Comparison of ENCODE assay signal across 8 cellular contexts in the genomic region with DNA sequence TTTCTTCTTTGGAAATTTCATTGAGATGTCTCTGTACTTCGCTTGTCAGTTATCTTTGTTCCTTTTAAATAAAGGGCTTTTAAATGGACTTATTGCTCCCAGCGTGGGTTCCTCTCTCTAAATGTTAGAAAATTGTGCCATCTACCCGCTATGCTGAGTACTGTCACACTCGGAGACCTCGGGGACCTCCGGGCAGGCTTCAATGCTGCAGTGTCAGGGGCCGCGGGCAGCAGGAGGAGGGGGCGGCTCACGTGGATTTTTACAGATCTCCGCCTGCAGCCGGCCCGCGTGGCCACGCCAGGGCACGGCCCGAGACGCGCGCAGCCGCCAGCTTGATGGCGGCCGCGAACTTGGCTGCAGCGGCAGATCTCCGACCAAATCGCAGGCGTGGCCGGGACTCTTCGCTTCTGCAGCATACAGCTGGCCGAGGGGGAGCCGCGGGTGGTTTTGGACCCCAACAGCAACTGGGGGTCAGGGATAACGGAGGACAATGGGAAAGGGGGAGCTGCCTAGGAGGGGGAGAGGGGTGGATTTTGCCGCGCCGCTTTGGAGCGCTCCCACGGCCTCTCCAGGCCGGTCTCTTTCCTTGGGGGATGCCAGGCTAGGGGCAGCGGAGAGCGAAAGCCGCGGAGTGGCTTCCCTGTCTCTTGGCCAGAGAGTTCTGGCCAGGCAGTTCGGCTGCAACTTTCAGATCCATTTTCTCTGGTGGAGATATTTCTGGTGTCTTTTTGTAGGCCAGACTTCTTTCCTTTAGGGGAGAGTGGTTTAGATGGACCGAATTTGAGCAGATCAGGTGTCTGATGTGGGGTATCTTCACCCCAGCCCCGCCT. TPM values are rescaled to one million over a fixed set of nuclear protein-coding genes. Genes with fewer than 3 reads are reported as not detected.
DNase-seq lines count a peak whose midpoint lies in the region; FAIRE-seq and TF ChIP-seq lines count a peak whose summit lies in the region.

No MANE protein-coding gene starts in this region.

- intact Hi-C loops in sigmoid colon (cut with DNase I), result loop anchor here (5.0 kb wide), 2 partner anchors 1068 to 1083 kb away; no protein-coding TSS in a partner anchor

- H3K9me3 ChIP-seq in H9 (ENCODE audit: control insufficient read depth, low read depth, low read length), result no peaks in the 10 kb centered on the region
- no peaks in the 10 kb centered on the region for H3K9me3 ChIP-seq in sigmoid colon

- FAIRE-seq in GM19239 (lab: Jason Lieb, UNC), result no peak

- peak; percentile 73 for TF ChIP-seq CTCF in H9 (conservative IDR thresholded peaks at IDR 0.05)
- TF ChIP-seq CTCF in sigmoid colon (IDR thresholded peaks at IDR 0.05), result peak; percentile 41 to 59 (median 50)

- no peak overlapping the region for H2BK20ac ChIP-seq in H9 (ENCODE audit: low read depth, low read length, poor library complexity, severe bottlenecking)

- H2AFZ ChIP-seq in H9 (ENCODE audit: low read length), result no peak overlapping the region

- no peak overlapping the region for H3T11ph ChIP-seq in H9 (ENCODE audit: low read length)

- no peaks in the 10 kb centered on the region for H3K36me3 ChIP-seq in sigmoid colon

- no peak for TF ChIP-seq POLR2A in sigmoid colon (IDR thresholded peaks at IDR 0.05)

- H3K4me2 ChIP-seq in H9 (ENCODE audit: insufficient read depth, insufficient read length, low read length), result peak overlapping the region; percentile 30

- no peak overlapping the region for H3K27ac Mint-ChIP-seq in H9

- no peak overlapping the region for H3K9ac ChIP-seq in H9 (ENCODE audit: extremely low read depth, insufficient read length, low read length)

- no peaks in the 10 kb centered on the region for H4K20me1 ChIP-seq in H9 (ENCODE audit: control insufficient read depth, insufficient read depth, insufficient read length)

- H3K27me3 Mint-ChIP-seq in H9 (ENCODE audit: low read depth), result peaks cover under 1% of the 10 kb centered on the region; the same call in 1 of the 2 replicates

- H3K23me2 ChIP-seq in H9 (ENCODE audit: insufficient read length, low read depth, low read length, poor library complexity, severe bottlenecking), result peaks cover 12% of the 10 kb centered on the region

- H3K4me3 ChIP-seq in sigmoid colon, result peak overlapping the region; percentile 36 to 56 (median 51)

- no peaks in the 10 kb centered on the region; a peak in 1 of 7 replicates for H3K36me3 Mint-ChIP-seq in H9 (ENCODE audit: insufficient read depth in 1 of 3, low read depth in 3 of 3)

- peaks cover 0 to 16% of the 10 kb centered on the region in 2 experiments; a peak in 3 of 5 replicates for H3K9me3 Mint-ChIP-seq in H9

- no peaks in the 10 kb centered on the region for H3K79me2 ChIP-seq in H9 (ENCODE audit: insufficient read depth, low read length)

- peak overlapping the region; percentile 29 to 70; a peak in 4 of 5 replicates for H3K4me3 Mint-ChIP-seq in H9

- no peak overlapping the region for H4K8ac ChIP-seq in H9 (replicated peaks; ENCODE audit: insufficient read length, low read depth, low read length)

- H3K27me3 ChIP-seq in H9 (ENCODE audit: insufficient read depth, low read length) (peaks cover 88% of the 10 kb centered on the region), sigmoid colon (no peaks in the 10 kb centered on the region)

- no CpG with 5 or more reads among the region's 47 CpGs for WGBS in H9 (ENCODE audit: extremely low coverage, insufficient read length, low lambda C conversion rate)
- 2 to 6% methylated on average over 47 of the region's 47 CpGs for WGBS in sigmoid colon, 2 donors

- H3K4me1 Mint-ChIP-seq in H9, result peaks cover 36 to 76% of the 10 kb centered on the region in 2 experiments

- no peak overlapping the region for H3K56ac ChIP-seq in H9 (ENCODE audit: insufficient read length, low read depth, low read length)

- no peaks in the 10 kb centered on the region for H3K79me1 ChIP-seq in H9 (ENCODE audit: insufficient read depth, low read depth, low read length, poor library complexity, severe bottlenecking)

- H2BK12ac ChIP-seq in H9 (ENCODE audit: insufficient read length, low read depth, low read length), result no peak overlapping the region

- no peak overlapping the region for H2BK15ac ChIP-seq in H9 (ENCODE audit: low read depth, low read length)

- H3K18ac ChIP-seq in H9 (ENCODE audit: insufficient read length, low read depth, low read length), result no peak overlapping the region

- H3K4ac ChIP-seq in H9 (ENCODE audit: low read depth, low read length), result no peak overlapping the region

- TF ChIP-seq EP300 in sigmoid colon (IDR thresholded peaks at IDR 0.05), result no peak

- H4K5ac ChIP-seq in H9 (ENCODE audit: insufficient read length, low read depth, low read length), result no peak overlapping the region

- H4K91ac ChIP-seq in H9 (ENCODE audit: insufficient read length, low read depth, low read length), result no peak overlapping the region

- no peak overlapping the region for H2BK5ac ChIP-seq in H9 (ENCODE audit: insufficient read length, low read length)

- DNase-seq in ELF-1 (ENCODE audit: low read depth, low spot score) (peak; percentile 76), H9 (peak; percentile 70), NCI-H1694 (lab: John Stamatoyannopoulos, UW) (peak; percentile 50), anterior cingulate cortex (lab: John Stamatoyannopoulos, UW) (peak in 37 of 58 donors; percentile 6 to 57 (median 25)), hippocampal formation (lab: John Stamatoyannopoulos, UW) (peak; percentile 69 to 87), sigmoid colon (peak; percentile 89), GM19239 (ENCODE audit: insufficient read length, low spot score) (no peak), LoVo (ENCODE audit: low spot score) (no peak)

- no peak overlapping the region for H2AK5ac ChIP-seq in H9 (ENCODE audit: insufficient read length, low read length)

- H3K4me1 ChIP-seq in H9 (ENCODE audit: insufficient read depth, low read length) (no peaks in the 10 kb centered on the region; the same call in 1 of the 2 replicates), sigmoid colon (peaks cover 0 to 75% (median 60%) of the 10 kb centered on the region in 4 donors)

- H2BK120ac ChIP-seq in H9 (ENCODE audit: low read depth, low read length, poor library complexity, severe bottlenecking), result no peak overlapping the region

- H3K27ac ChIP-seq in H9 (ENCODE audit: insufficient read length, low read depth, low read length), result no peak overlapping the region
- peak overlapping the region; percentile 92 to 97 (median 94) for H3K27ac ChIP-seq in sigmoid colon

- H3K14ac ChIP-seq in H9 (ENCODE audit: insufficient read depth, low read length), result no peak overlapping the region

- H3K23ac ChIP-seq in H9 (ENCODE audit: insufficient read length, low read depth, low read length), result no peak overlapping the region

RNA-seq across cellular contexts. Expression of a gene that starts 15.3 kb away (rescaled TPM):
- total RNA-seq in H9 (2021) (0.24 TPM in 1 of 2 replicates, not detected in the other), sigmoid colon (10 to 100 TPM; 24.0 to 47.9 (median 31.0) TPM)
- 10 to 100 TPM; 12.6 to 20.0 (median 12.9) TPM for polyA plus RNA-seq in sigmoid colon

Comparison
In these comparisons a context has a peak if more than half of its experiments do, and no peak if none do; other contexts are left out.
1. DNase-seq: peak in ELF-1 (single experiment), H9 (single experiment), NCI-H1694 (single experiment), anterior cingulate cortex (37 of 58), hippocampal formation (2 of 2) and sigmoid colon (single experiment); none in GM19239 (single experiment) and LoVo (single experiment).
2. RNA of a gene that starts 15.3 kb away (total RNA-seq): 24.0 to 47.9 TPM in sigmoid colon; 0.24 TPM in H9; every median in the first group is over 10 times any median in the second.